8 cellular contexts compared by ENCODE assay signal in the genomic region with DNA sequence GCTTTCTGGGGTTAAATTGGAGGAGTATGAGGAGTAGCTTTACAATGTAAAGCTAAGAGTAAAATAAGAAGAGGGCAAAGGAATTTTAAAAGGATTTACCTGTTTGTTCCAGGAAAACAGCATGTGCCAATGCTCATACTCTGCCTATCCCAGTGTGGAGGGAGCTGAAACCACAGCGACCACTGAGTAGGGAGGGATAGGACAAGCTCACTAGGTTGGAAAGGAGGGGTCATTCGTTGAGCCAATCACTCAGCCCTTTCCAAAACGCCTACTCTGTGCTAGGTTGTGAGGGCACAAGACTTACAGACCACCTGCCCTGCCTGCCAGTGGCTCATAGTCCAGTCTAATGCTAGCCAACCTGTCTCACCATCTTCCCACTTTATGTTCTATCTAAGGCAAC. TPM values are rescaled to one million over a fixed set of nuclear protein-coding genes. Genes with fewer than 3 reads are reported as not detected.
DNase-seq lines count a peak whose midpoint lies in the region; FAIRE-seq and TF ChIP-seq lines count a peak whose summit lies in the region.

No MANE protein-coding gene starts in this region.

- no peak overlapping the region for H4K91ac ChIP-seq in H1 (replicated peaks; ENCODE audit: insufficient read length, low read length)

- H4K20me1 ChIP-seq in OCI-LY1 (ENCODE audit: insufficient read depth, low read length) (no peaks in the 10 kb centered on the region), H1 (replicated peaks in 1 of 2; ENCODE audit: control insufficient read depth in 1 of 2, insufficient read depth in 2 of 2, low read length in 2 of 2) (no peaks in the 10 kb centered on the region)

- H2AK5ac ChIP-seq in H1 (ENCODE audit: low read depth, low read length), result no peak overlapping the region

- TF ChIP-seq EP300 in H1 (IDR thresholded peaks at IDR 0.05; ENCODE audit: borderline replicate concordance in 1 of 2, low read depth in 2 of 2, low read length in 2 of 2), result no peak

- H3K36me3 Mint-ChIP-seq in progenitor cell of endocrine pancreas (ENCODE audit: insufficient read depth), result peaks cover 4% of the 10 kb centered on the region

- H3K4me2 ChIP-seq in OCI-LY1 (ENCODE audit: low read length), result peak overlapping the region; percentile 90
- peak overlapping the region; percentile 90 for H3K4me2 ChIP-seq in H1 (ENCODE audit: insufficient read depth in 1 of 2, low read depth in 2 of 2, low read length in 2 of 2)

- 32% methylated on average over 3 of the region's 3 CpGs; no CpG with 5 or more reads in 1 of the 2 experiments for WGBS in H1 (ENCODE audit: extremely low coverage in 1 of 2, insufficient coverage in 1 of 2, insufficient read length in 1 of 2, insufficient replicate concordance in 2 of 2, low coverage in 1 of 2, low lambda C conversion rate in 2 of 2, missing lambda C conversion rate in 1 of 2), 2 experiments

- H3K9me3 Mint-ChIP-seq in progenitor cell of endocrine pancreas (ENCODE audit: low read depth), result no peaks in the 10 kb centered on the region

- 0 out of 2 replicates have a peak overlapping the region, but pooled peaks have one; percentile 53 for H2BK15ac ChIP-seq in H1 (ENCODE audit: low read length)

- H3K4me1 Mint-ChIP-seq in progenitor cell of endocrine pancreas (ENCODE audit: low read depth), result peaks cover 22% of the 10 kb centered on the region

- DNase-seq in GM12864 (ENCODE audit: low read depth), result no peak
- no peak for DNase-seq in H1 (ENCODE audit: low read depth in 1 of 2, low spot score in 2 of 2)
- DNase-seq in progenitor cell of endocrine pancreas (ENCODE audit: low spot score, unreplicated experiment), result no peak
- no peak for DNase-seq in NCI-H226
- DNase-seq in activated CD4-positive, alpha-beta T cell treated with anti-CD3 and anti-CD28 coated beads for 4 hours, result no peak
- no peak for DNase-seq in RKO (ENCODE audit: low spot score)
- no peak for DNase-seq in 8988T

- no peaks in the 10 kb centered on the region for H3K79me1 ChIP-seq in H1 (ENCODE audit: low read depth, low read length)

- POLR2A ChIA-PET in H1 (lab: Charles Lee; ENCODE audit: partially characterized antibody), result interaction anchor here (0.6 to 6.2 kb wide), 27 partner anchors 8 to 1385 kb away, joined by 3 to 67 read pairs (median 5); partner anchors contain the start of genes ACLY, C17orf113, CNP and EIF1

- peak overlapping the region; percentile 95 for H3K27ac Mint-ChIP-seq in progenitor cell of endocrine pancreas

- no peaks in the 10 kb centered on the region for H3K9me3 ChIP-seq in OCI-LY1 (ENCODE audit: low read length)
- no peaks in the 10 kb centered on the region for H3K9me3 ChIP-seq in H1 (ENCODE audit: insufficient read depth in 2 of 2, low read depth in 1 of 2, low read length in 1 of 2)

- H2AFZ ChIP-seq in OCI-LY1 (ENCODE audit: low read length), result no peak overlapping the region
- H2AFZ ChIP-seq in H1 (ENCODE audit: low read length), result no peak overlapping the region

- H3K4me3 ChIP-seq in GM12864 (ENCODE audit: low read depth, low read length) (peak overlapping the region; percentile 97), OCI-LY1 (ENCODE audit: low read depth, low read length, poor library complexity, severe bottlenecking) (peak overlapping the region; percentile 93), H1 (ENCODE audit: extremely low read depth in 1 of 4, insufficient read depth in 2 of 4, low read depth in 3 of 4, low read length in 4 of 4) (peak overlapping the region; percentile 85 to 99 (median 96); a peak in 7 of 8 replicates)

- no peaks in the 10 kb centered on the region for H3K27me3 Mint-ChIP-seq in progenitor cell of endocrine pancreas

- H3K4ac ChIP-seq in H1 (replicated peaks; ENCODE audit: insufficient read length, low read depth, low read length), result no peak overlapping the region

- H3K14ac ChIP-seq in H1 (ENCODE audit: insufficient read length), result no peak overlapping the region

- H3K36me3 ChIP-seq in OCI-LY1 (ENCODE audit: insufficient read depth, low read length), result peaks cover 25% of the 10 kb centered on the region; the same call in 1 of the 2 replicates
- H3K36me3 ChIP-seq in H1 (ENCODE audit: control insufficient read depth in 2 of 4, insufficient read depth in 4 of 4, low read length in 3 of 4), result peaks cover 4 to 20% (median 9%) of the 10 kb centered on the region in 4 experiments; a peak in 5 of 8 replicates

- no peak overlapping the region for H3K18ac ChIP-seq in H1 (ENCODE audit: extremely low read depth, low read length)

- no peak for FAIRE-seq in H1 (lab: Jason Lieb, UNC)

- H3F3A ChIP-seq in OCI-LY1 (ENCODE audit: insufficient read depth, low read length), result no peaks in the 10 kb centered on the region

- no peak; a peak in 1 of 3 replicates for TF ChIP-seq POLR2A in H1 (IDR thresholded peaks at IDR 0.05; ENCODE audit: control extremely low read depth in 1 of 2, low read depth in 2 of 2, low read length in 2 of 2)

- TF ChIP-seq RAD21 in H1 (IDR thresholded peaks at IDR 0.05 in 1 of 2, conservative IDR thresholded peaks at IDR 0.05 in 1 of 2; ENCODE audit: low read depth in 2 of 2, low read length in 2 of 2), result no peak

- H3K9ac ChIP-seq in OCI-LY1 (ENCODE audit: low read length), result peak overlapping the region; percentile 94
- H3K9ac ChIP-seq in H1 (replicated peaks in 1 of 4; ENCODE audit: extremely low read depth in 1 of 4, low read depth in 3 of 4, low read length in 3 of 4), result peak overlapping the region in 3 of 4 experiments; percentile 50 to 99 (median 98); a peak in 4 of 7 replicates

- no peak overlapping the region for H3K56ac ChIP-seq in H1 (replicated peaks; ENCODE audit: insufficient read length, low read depth, low read length)

- H3K27ac ChIP-seq in OCI-LY1 (ENCODE audit: low read depth, low read length, poor library complexity, severe bottlenecking) (no peak overlapping the region), H1 (ENCODE audit: low read depth, low read length) (0 out of 2 replicates have a peak overlapping the region, but pooled peaks have one; percentile 98)

- no peak overlapping the region for H4K5ac ChIP-seq in H1 (ENCODE audit: insufficient read length, low read depth, low read length)

- no peak overlapping the region for H3K23ac ChIP-seq in H1 (ENCODE audit: insufficient read length)

- H3K4me3 Mint-ChIP-seq in progenitor cell of endocrine pancreas (ENCODE audit: low read depth), result peak overlapping the region; percentile 88

- H3K23me2 ChIP-seq in H1 (ENCODE audit: low read depth, low read length), result peaks cover 19% of the 10 kb centered on the region

- H2BK12ac ChIP-seq in H1 (ENCODE audit: low read depth, low read length), result peak overlapping the region; percentile 80

- no peak overlapping the region for H4K8ac ChIP-seq in H1 (ENCODE audit: extremely low read depth, insufficient read depth, low read length)

- peaks cover 45% of the 10 kb centered on the region for H3K4me1 ChIP-seq in OCI-LY1 (ENCODE audit: insufficient read depth, low read length, severe bottlenecking)
- peaks cover 2 to 7% (median 4%) of the 10 kb centered on the region in 4 experiments; a peak in 6 of 7 replicates for H3K4me1 ChIP-seq in H1 (replicated peaks in 1 of 4; ENCODE audit: control insufficient read depth in 3 of 4, insufficient read depth in 4 of 4, low read length in 3 of 4)

- CTCF ChIA-PET in H1 (lab: Charles Lee; ENCODE audit: partially characterized antibody), result interaction anchor here (0.7 to 38.8 kb wide), 16 partner anchors 9 to 163 kb away, joined by 3 to 1084 read pairs (median 4); partner anchors contain the start of genes DHX58, HSPB9, KAT2A and KCNH4

- no peak overlapping the region for H2BK120ac ChIP-seq in H1 (replicated peaks; ENCODE audit: low read depth, low read length)

- H3K79me2 ChIP-seq in OCI-LY1 (ENCODE audit: insufficient read depth, low read length) (peaks cover 40% of the 10 kb centered on the region), H1 (ENCODE audit: control insufficient read depth in 1 of 2, insufficient read depth in 2 of 2, low read length in 2 of 2) (peaks cover 24 to 52% of the 10 kb centered on the region in 2 experiments)

- H3K9me2 ChIP-seq in OCI-LY1 (ENCODE audit: low read depth, low read length), result no peaks in the 10 kb centered on the region

- H2BK5ac ChIP-seq in H1 (ENCODE audit: low read depth, low read length), result peak overlapping the region; percentile 30; the same call in 1 of the 2 replicates

- 0 out of 2 replicates have a peak overlapping the region, but pooled peaks have one; percentile 57 for H2BK20ac ChIP-seq in H1 (ENCODE audit: low read length)

- TF ChIP-seq CTCF in GM12864 (IDR thresholded peaks at IDR 0.05; ENCODE audit: low read depth, low read length, missing control alignments) (no peak), OCI-LY1 (IDR thresholded peaks at IDR 0.05; ENCODE audit: low read length) (no peak), H1 (IDR thresholded peaks at IDR 0.05; ENCODE audit: control extremely low read depth in 1 of 3, insufficient read depth in 1 of 3, low read depth in 1 of 3, low read length in 3 of 3) (no peak), progenitor cell of endocrine pancreas (IDR thresholded peaks at IDR 0.05; ENCODE audit: unreplicated experiment) (no peak)

- H3K27me3 ChIP-seq in OCI-LY1 (ENCODE audit: insufficient read depth, low read length) (no peaks in the 10 kb centered on the region), H1 (replicated peaks in 1 of 4; ENCODE audit: control insufficient read depth in 3 of 4, extremely low read depth in 1 of 4, insufficient read depth in 3 of 4, low read length in 3 of 4) (no peaks in the 10 kb centered on the region)

RNA-seq across cellular contexts. Expression of gene DNAJC7, which starts 1.1 kb away (rescaled TPM):
- 129 and 148 TPM in 2 replicates for total RNA-seq in H1 (2021; fragmentation: NEBNext Ultra II Directional; extraction: Animal tissue kit (Norgen Biotek cat#: 25700))
- polyA plus RNA-seq in H1 (2011; rRNA removed), result 21.6 and 31.0 TPM in 2 replicates
- polyA plus RNA-seq in H1 (2011; cell fraction: cytosol; rRNA removed), result 45.3 TPM
- 36.9 TPM for polyA plus RNA-seq in H1 (2011; cell fraction: nucleus; rRNA removed)
- 142 to 161 TPM (median 147 TPM) in 4 replicates for polyA plus RNA-seq in H1 (2012, experiment 1 of 2)
- polyA plus RNA-seq in H1 (2012, experiment 2 of 2), result 32.5 TPM
- 109 TPM for polyA plus RNA-seq in H1 (2013, experiment 1 of 2)
- polyA plus RNA-seq in H1 (2013, experiment 2 of 2), result 105 TPM
- 77.7 and 86.8 TPM in 2 replicates for polyA minus RNA-seq in H1 (2011; rRNA and poly(A)+ RNA removed)
- 44.3 TPM for polyA minus RNA-seq in H1 (2011; cell fraction: cytosol; rRNA and poly(A)+ RNA removed)
- 95.7 TPM for polyA minus RNA-seq in H1 (2011; cell fraction: nucleus; rRNA and poly(A)+ RNA removed)
- 113 and 117 TPM in 2 replicates for total RNA-seq in progenitor cell of endocrine pancreas

RNA-seq across cellular contexts. Expression of gene NKIRAS2, which starts 1.6 kb away (rescaled TPM):
- 31.1 and 34.5 TPM in 2 replicates for total RNA-seq in H1 (2021; fragmentation: NEBNext Ultra II Directional; extraction: Animal tissue kit (Norgen Biotek cat#: 25700))
- polyA plus RNA-seq in H1 (2011; rRNA removed), result 51.1 and 59.7 TPM in 2 replicates
- 48.5 TPM for polyA plus RNA-seq in H1 (2011; cell fraction: cytosol; rRNA removed)
- 37.1 TPM for polyA plus RNA-seq in H1 (2011; cell fraction: nucleus; rRNA removed)
- polyA plus RNA-seq in H1 (2012, experiment 1 of 2), result 32.8 to 37.6 TPM (median 36.5 TPM) in 4 replicates
- polyA plus RNA-seq in H1 (2012, experiment 2 of 2), result 31.9 TPM
- 32.6 TPM for polyA plus RNA-seq in H1 (2013, experiment 1 of 2)
- 33.2 TPM for polyA plus RNA-seq in H1 (2013, experiment 2 of 2)
- polyA minus RNA-seq in H1 (2011; rRNA and poly(A)+ RNA removed), result 32.4 and 37.8 TPM in 2 replicates
- 20.8 TPM for polyA minus RNA-seq in H1 (2011; cell fraction: cytosol; rRNA and poly(A)+ RNA removed)
- polyA minus RNA-seq in H1 (2011; cell fraction: nucleus; rRNA and poly(A)+ RNA removed), result 21.5 TPM
- total RNA-seq in progenitor cell of endocrine pancreas, result 44.8 and 48.1 TPM in 2 replicates

RNA-seq across cellular contexts. Expression of gene C17orf113, which starts 32.1 kb away (rescaled TPM):
- total RNA-seq in H1 (2021; fragmentation: NEBNext Ultra II Directional; extraction: Animal tissue kit (Norgen Biotek cat#: 25700)), result 1.4 TPM in 2 replicates
- polyA plus RNA-seq in H1 (2011; rRNA removed), result 1.0 and 1.5 TPM in 2 replicates
- polyA plus RNA-seq in H1 (2011; cell fraction: cytosol; rRNA removed), result 1.1 TPM
- 1.8 TPM for polyA plus RNA-seq in H1 (2011; cell fraction: nucleus; rRNA removed)
- 0.64 to 1.3 TPM (median 1.1 TPM) in 4 replicates for polyA plus RNA-seq in H1 (2012, experiment 1 of 2)
- polyA plus RNA-seq in H1 (2012, experiment 2 of 2), result 0.63 TPM
- polyA plus RNA-seq in H1 (2013, experiment 1 of 2), result 0.61 TPM
- 0.57 TPM for polyA plus RNA-seq in H1 (2013, experiment 2 of 2)
- polyA minus RNA-seq in H1 (2011; rRNA and poly(A)+ RNA removed), result 1.1 and 1.4 TPM in 2 replicates
- 1.5 TPM for polyA minus RNA-seq in H1 (2011; cell fraction: cytosol; rRNA and poly(A)+ RNA removed)
- polyA minus RNA-seq in H1 (2011; cell fraction: nucleus; rRNA and poly(A)+ RNA removed), result 1.8 TPM
- total RNA-seq in progenitor cell of endocrine pancreas, result 3.2 and 3.7 TPM in 2 replicates

RNA-seq across cellular contexts. Expression of gene CNP, which starts 51.7 kb away (rescaled TPM):
- 60.6 and 64.2 TPM in 2 replicates for total RNA-seq in H1 (2021; fragmentation: NEBNext Ultra II Directional; extraction: Animal tissue kit (Norgen Biotek cat#: 25700))
- polyA plus RNA-seq in H1 (2011; rRNA removed), result 21.9 and 43.3 TPM in 2 replicates
- 31.8 TPM for polyA plus RNA-seq in H1 (2011; cell fraction: cytosol; rRNA removed)
- polyA plus RNA-seq in H1 (2011; cell fraction: nucleus; rRNA removed), result 43.7 TPM
- 33.1 to 53.1 TPM (median 45.5 TPM) in 4 replicates for polyA plus RNA-seq in H1 (2012, experiment 1 of 2)
- polyA plus RNA-seq in H1 (2012, experiment 2 of 2), result 41.2 TPM
- 29.7 TPM for polyA plus RNA-seq in H1 (2013, experiment 1 of 2)
- polyA plus RNA-seq in H1 (2013, experiment 2 of 2), result 28.7 TPM
- polyA minus RNA-seq in H1 (2011; rRNA and poly(A)+ RNA removed), result 77.8 and 84.7 TPM in 2 replicates
- 41.2 TPM for polyA minus RNA-seq in H1 (2011; cell fraction: cytosol; rRNA and poly(A)+ RNA removed)
- polyA minus RNA-seq in H1 (2011; cell fraction: nucleus; rRNA and poly(A)+ RNA removed), result 33.4 TPM
- total RNA-seq in progenitor cell of endocrine pancreas, result 98.7 and 102 TPM in 2 replicates
